In genomic region chr13:46082324-46082723, GRCh38 we compare ENCODE assay signal across 36 cellular contexts. TPM values are rescaled to one million over a fixed set of nuclear protein-coding genes. Genes with fewer than 3 reads are reported as not detected.
"Had no signal": no experiment of that assay in that cellular context is flagged by ENCODE, and none has a peak within 500 bp of the region (broad histone marks: within the 10 kb centered on the region; RNA-seq: fewer than 3 reads in every experiment).

No MANE protein-coding gene starts in this region.

- DNase-seq: Karpas-422, KG1, MG63, MM.1S, NCI-H1048, NCI-H1092, NCI-H1092 treated with DMSO at 0.1 percent for 48 hours, NCI-H1105, NCI-H1105 treated with DMSO at 0.1 percent for 48 hours, NCI-H1417, NCI-H1417 treated with DMSO at 0.1 percent for 48 hours, NCI-H1436, NCI-H1436 treated with DMSO at 0.1 percent for 48 hours, NCI-H146, NCI-H1694, NCI-H1694 treated with DMSO at 0.1 percent for 48 hours, NCI-H187, NCI-H187 treated with DMSO at 0.1 percent for 48 hours, NCI-H1930, NCI-H2029, NCI-H2029 treated with DMSO at 0.1 percent for 48 hours, NCI-H2081, NCI-H2081 treated with DMSO at 0.1 percent for 48 hours, NCI-H2107, NCI-H2171, NCI-H2171 treated with DMSO at 0.1 percent for 48 hours, NCI-H2227 treated with DMSO at 0.1 percent for 48 hours, NCI-H226, NCI-H345, NCI-H446, NCI-H446 treated with DMSO at 0.1 percent for 48 hours, NCI-H510A had no signal

- H3K4me3 ChIP-seq: MG63 had no signal

- H3K27me3 ChIP-seq: MG63 had no signal

- H3K36me3 ChIP-seq: MG63 had no signal

RNA-seq across cellular contexts. Expression of gene CPB2, which starts 22.5 kb away (rescaled TPM):
- total RNA-seq: LHCN-M2, M059J, MCF 10A, NCI-H460 had no signal
